ENCODE assay signal across 25 cellular contexts in the genomic region with DNA sequence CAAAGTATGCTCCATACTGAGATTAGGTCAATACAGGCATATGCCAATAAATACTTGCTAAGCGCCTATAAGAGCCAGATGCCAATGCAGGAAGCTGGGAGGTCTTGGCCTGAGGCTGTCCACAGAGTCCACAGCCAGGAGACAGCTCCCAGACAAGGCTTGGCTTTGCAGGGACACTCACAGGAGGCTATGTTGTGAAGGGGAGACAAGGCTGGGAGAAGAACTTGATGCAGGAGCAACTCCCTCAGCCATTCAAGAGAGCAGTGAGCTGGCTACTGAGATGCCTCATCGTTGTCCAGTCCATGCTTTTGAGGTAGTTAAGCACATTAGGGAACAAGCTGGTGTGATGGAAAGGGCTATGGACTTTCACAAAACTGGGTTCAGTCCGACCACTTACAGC.
DNase-seq lines count a peak whose midpoint lies in the region; ATAC-seq, FAIRE-seq and TF ChIP-seq lines count a peak whose summit lies in the region.
"Had no signal": no experiment of that assay in that cellular context is flagged by ENCODE, and none has a peak within 500 bp of the region (broad histone marks: within the 10 kb centered on the region; RNA-seq: fewer than 3 reads in every experiment).

No MANE protein-coding gene starts in this region.

- no peaks in the 10 kb centered on the region for H3K9me3 ChIP-seq in kidney (ENCODE audit: control insufficient read depth in 1 of 2, low read length in 2 of 2)
- H3K9me3 ChIP-seq: BE2C, BLaER1 had no signal

- no peak for FAIRE-seq in kidney (lab: Jason Lieb, UNC)
- FAIRE-seq: A204.1, GM12878, GM12892, GM18507 had no signal

- H3K36me3 ChIP-seq in kidney (ENCODE audit: control insufficient read depth in 1 of 2, insufficient read depth in 2 of 2, low read length in 2 of 2) = no peaks in the 10 kb centered on the region
- H3K36me3 ChIP-seq: BE2C, BLaER1 had no signal

- no peaks in the 10 kb centered on the region for H3K4me1 ChIP-seq in kidney (ENCODE audit: control insufficient read depth in 1 of 2, insufficient read depth in 1 of 2, low read depth in 1 of 2, low read length in 2 of 2)
- H3K4me1 ChIP-seq: BE2C, BLaER1 had no signal

- peak; percentile 20 for DNase-seq in ecto neural progenitor cell (ENCODE audit: low spot score)
- peak; percentile 6 for DNase-seq in left lobe of liver (ENCODE audit: low spot score)
- no peak for DNase-seq in kidney
- DNase-seq: 8988T; ACHN; BE2C; C1 segment of cervical spinal cord; CD4-positive, alpha-beta memory T cell; CD4-positive, CD25-positive, alpha-beta regulatory T cell; CD8-positive, alpha-beta memory T cell; COR-L47; DMS 273 treated with DMSO at 0.1 percent for 48 hours; DMS153; DMS53; DMS79; DND-41; EL; GDM1 had no signal

- intact Hi-C loops in kidney (cut with DNase I) = no loop called here

- H3K9ac ChIP-seq in kidney (ENCODE audit: low read length in 2 of 2) = no peak overlapping the region
- H3K9ac ChIP-seq: BLaER1 had no signal

- H3K27ac ChIP-seq in kidney (ENCODE audit: low read depth in 2 of 2, low read length in 2 of 2) = no peak overlapping the region
- H3K27ac ChIP-seq: BLaER1 had no signal

- H3K4me3 ChIP-seq in kidney (ENCODE audit: low read length in 2 of 2) = no peak overlapping the region
- H3K4me3 ChIP-seq: BLaER1, GM12878 had no signal

- no peak for ATAC-seq in left lobe of liver
- no peak for ATAC-seq in GM19467 (IDR thresholded peaks at IDR 0.05; ENCODE audit: unreplicated experiment)
- no peak for ATAC-seq in GM21515 (IDR thresholded peaks at IDR 0.05; ENCODE audit: unreplicated experiment)
- ATAC-seq: GM12878 had no signal

- no peak for TF ChIP-seq CTCF in kidney (IDR thresholded peaks at IDR 0.05; ENCODE audit: borderline replicate concordance, extremely low read depth, insufficient read depth)
